Comparison of ENCODE assay signal across 18 cellular contexts in the genomic region with DNA sequence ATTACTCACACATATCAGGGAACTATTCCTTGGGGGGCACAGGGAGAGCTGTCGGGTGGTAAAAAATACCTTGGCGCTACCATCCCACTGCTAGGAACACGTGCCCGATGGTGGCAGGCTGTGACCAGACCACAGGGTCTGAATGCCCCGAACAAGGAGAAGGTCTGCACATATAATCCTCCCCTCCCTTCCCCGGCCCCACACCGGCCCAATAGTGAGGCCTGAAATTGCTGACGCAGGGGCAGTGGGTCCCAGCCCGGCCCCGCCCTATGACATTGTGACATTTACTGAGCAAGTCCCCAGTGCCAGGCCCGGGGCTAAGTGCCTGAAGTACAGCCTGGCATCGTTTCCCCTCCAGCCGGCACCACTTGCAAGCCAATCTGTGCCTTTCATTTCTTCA.
"Had no signal": no experiment of that assay in that cellular context is flagged by ENCODE, and none has a peak within 500 bp of the region (broad histone marks: within the 10 kb centered on the region; RNA-seq: fewer than 3 reads in every experiment).

No MANE protein-coding gene starts in this region.

- H3K27me3 ChIP-seq: cardiac muscle cell, right lobe of liver had no signal

- H3K36me3 ChIP-seq: cardiac muscle cell, left lung, right lobe of liver had no signal

- H3K9me3 ChIP-seq: right lobe of liver had no signal

- H3K27ac Mint-ChIP-seq: activated T-helper 2 cell treated with anti-CD3 and anti-CD28 coated beads, Interferon-gamma antibody, Interleukin-2, Interleukin-4, amounts not matched to agents 10 μg/mL and 5 μg/mL and 100 μg/mL, durations not matched to agents 14 hours and 24 hours and 36 hours; natural killer cell treated with Interleukin-12 subunit alpha and Interleukin-12 subunit beta and Interleukin-15 and Interleukin-18, amount 100 ng/mL, for 72 hours; progenitor cell of endocrine pancreas had no signal

- H3K36me3 Mint-ChIP-seq: natural killer cell treated with Interleukin-12 subunit alpha and Interleukin-12 subunit beta and Interleukin-15 and Interleukin-18, amount 100 ng/mL, for 72 hours had no signal

- DNase-seq: activated CD4-positive, alpha-beta T cell treated with anti-CD3 and anti-CD28 coated beads for 1 hour; activated CD4-positive, alpha-beta T cell treated with anti-CD3 and anti-CD28 coated beads, Interleukin-2, amount 50 U/mL, for 48 hours; activated naive CD4-positive, alpha-beta T cell treated with anti-CD3 and anti-CD28 coated beads, Interleukin-2, amount 50 U/mL, for 16 hours; cortex of kidney; effector CD4-positive, alpha-beta T cell; left lung; right lobe of liver; stimulated activated naive CD8-positive, alpha-beta T cell treated with anti-CD3 and anti-CD28 coated beads, Interleukin-15, Interleukin-2, amounts not matched to agents 100 U/mL and 50 U/mL, for 24 hours; T-helper 9 cell had no signal

- H3K27ac ChIP-seq: cardiac muscle cell, left lung, right lobe of liver, SK-N-MC, VCaP had no signal

- ATAC-seq: left lung; natural killer cell treated with Interleukin-12 subunit alpha and Interleukin-12 subunit beta and Interleukin-15 and Interleukin-18, amount 100 ng/mL, for 72 hours; right lobe of liver; stimulated activated naive CD8-positive, alpha-beta T cell treated with anti-CD3 and anti-CD28 coated beads, Interleukin-15, Interleukin-2, amounts not matched to agents 100 U/mL and 50 U/mL, for 24 hours had no signal

- FAIRE-seq: endothelial cell of umbilical vein, frontal cortex, keratinocyte had no signal

- H3K9me3 Mint-ChIP-seq: activated T-helper 2 cell treated with anti-CD3 and anti-CD28 coated beads, Interferon-gamma antibody, Interleukin-2, Interleukin-4, amounts not matched to agents 10 μg/mL and 5 μg/mL and 100 μg/mL, durations not matched to agents 14 hours and 24 hours and 36 hours; natural killer cell treated with Interleukin-12 subunit alpha and Interleukin-12 subunit beta and Interleukin-15 and Interleukin-18, amount 100 ng/mL, for 72 hours had no signal

- H3K4me3 Mint-ChIP-seq: natural killer cell treated with Interleukin-12 subunit alpha and Interleukin-12 subunit beta and Interleukin-15 and Interleukin-18, amount 100 ng/mL, for 72 hours had no signal

- H3K4me3 ChIP-seq: cardiac muscle cell, left lung, right lobe of liver, SK-N-MC had no signal

- H3K4me1 ChIP-seq: right lobe of liver had no signal
